Comparison of ENCODE assay signal across 1 cellular context in genomic region chr12:67630373-67631088, GRCh38.
TF ChIP-seq lines count a peak whose summit lies in the region.

No MANE protein-coding gene starts in this region.

TF ChIP-seq in GM12878, 131 proteins besides CTCF, POLR2A, EP300 and RAD21 (continued from another document and continues in another):
- TF ChIP-seq PRDM15 (CRISPR knock-in tag; IDR thresholded peaks at IDR 0.05) (no peak), TCF12 (IDR thresholded peaks at IDR 0.05; ENCODE audit: low read depth, low read length) (no peak), NR2F1 (conservative IDR thresholded peaks at IDR 0.05) (peak; percentile 73), ZBTB33 (IDR thresholded peaks at IDR 0.05) (no peak), EGR1 (IDR thresholded peaks at IDR 0.05; ENCODE audit: borderline replicate concordance in 1 of 2, low read depth in 2 of 2, low read length in 2 of 2) (no peak), NKRF (conservative IDR thresholded peaks at IDR 0.05) (no peak), MEF2A (IDR thresholded peaks at IDR 0.05; ENCODE audit: insufficient read depth, low read depth, low read length) (0 out of 2 replicates have a peak, but pooled peaks have one; percentile 9), CHD2 (IDR thresholded peaks at IDR 0.05; ENCODE audit: borderline replicate concordance, low read depth, low read length) (0 out of 2 replicates have a peak, but pooled peaks have one; percentile 33), RELB (IDR thresholded peaks at IDR 0.05; ENCODE audit: low read depth) (no peak), MEF2B (IDR thresholded peaks at IDR 0.05; ENCODE audit: partially characterized antibody, poor library complexity, severe bottlenecking) (no peak), CREM (IDR thresholded peaks at IDR 0.05; ENCODE audit: low read depth) (no peak), MTA3 (IDR thresholded peaks at IDR 0.05; ENCODE audit: borderline replicate concordance, low read length) (no peak), SUPT20H (IDR thresholded peaks at IDR 0.05; ENCODE audit: borderline replicate concordance, control insufficient read depth, low read depth, low read length) (no peak), POU2F2 (IDR thresholded peaks at IDR 0.05; ENCODE audit: borderline replicate concordance, low read depth, low read length) (0 out of 3 replicates have a peak, but pooled peaks have one; percentile 34), MLLT1 (IDR thresholded peaks at IDR 0.05) (no peak), ASH2L (IDR thresholded peaks at IDR 0.05; ENCODE audit: borderline replicate concordance, low read depth) (no peak), ATF3 (IDR thresholded peaks at IDR 0.05; ENCODE audit: borderline replicate concordance, extremely low read depth, low read depth, low read length) (no peak), CBFB (IDR thresholded peaks at IDR 0.05; ENCODE audit: low read depth) (peak; percentile 47; the same call in 1 of the 2 replicates), BCL11A (IDR thresholded peaks at IDR 0.05; ENCODE audit: low read depth, low read length) (peak; percentile 36; the same call in 1 of the 2 replicates), SUZ12 (IDR thresholded peaks at IDR 0.05; ENCODE audit: unreplicated experiment) (no peak), PAX5 (IDR thresholded peaks at IDR 0.05; ENCODE audit: borderline replicate concordance, low read depth, low read length) (no peak), IKZF2 (IDR thresholded peaks at IDR 0.05) (peak; percentile 51 to 69; a peak in 3 of 4 replicates), SP1 (IDR thresholded peaks at IDR 0.05; ENCODE audit: low read depth, low read length) (peak; percentile 41), NFIC (IDR thresholded peaks at IDR 0.05; ENCODE audit: low read depth, low read length) (no peak), SREBF1 (IDR thresholded peaks at IDR 0.05; ENCODE audit: low read length) (no peak), TBL1XR1 (IDR thresholded peaks at IDR 0.05; ENCODE audit: low read depth, low read length) (no peak), TARDBP (IDR thresholded peaks at IDR 0.05; ENCODE audit: borderline replicate concordance) (no peak), ZNF687 (IDR thresholded peaks at IDR 0.05) (no peak), CUX1 (IDR thresholded peaks at IDR 0.05; ENCODE audit: insufficient replicate concordance, low read depth, low read length) (no peak), BHLHE40 (IDR thresholded peaks at IDR 0.05; ENCODE audit: borderline replicate concordance in 1 of 2, low read depth in 2 of 2, low read length in 1 of 2) (no peak), YBX1 (IDR thresholded peaks at IDR 0.05) (no peak), SRF (IDR thresholded peaks at IDR 0.05; ENCODE audit: low read depth in 2 of 2, low read length in 2 of 2) (no peak), RUNX3 (IDR thresholded peaks at IDR 0.05; ENCODE audit: low read length) (peak; percentile 91), IKZF1 (conservative IDR thresholded peaks at IDR 0.05) (peak; percentile 43), ZBED1 (IDR thresholded peaks at IDR 0.05; ENCODE audit: borderline replicate concordance) (no peak), ZZZ3 (IDR thresholded peaks at IDR 0.05; ENCODE audit: control insufficient read depth, insufficient read length, low read depth) (no peak)
